In the genomic region with DNA sequence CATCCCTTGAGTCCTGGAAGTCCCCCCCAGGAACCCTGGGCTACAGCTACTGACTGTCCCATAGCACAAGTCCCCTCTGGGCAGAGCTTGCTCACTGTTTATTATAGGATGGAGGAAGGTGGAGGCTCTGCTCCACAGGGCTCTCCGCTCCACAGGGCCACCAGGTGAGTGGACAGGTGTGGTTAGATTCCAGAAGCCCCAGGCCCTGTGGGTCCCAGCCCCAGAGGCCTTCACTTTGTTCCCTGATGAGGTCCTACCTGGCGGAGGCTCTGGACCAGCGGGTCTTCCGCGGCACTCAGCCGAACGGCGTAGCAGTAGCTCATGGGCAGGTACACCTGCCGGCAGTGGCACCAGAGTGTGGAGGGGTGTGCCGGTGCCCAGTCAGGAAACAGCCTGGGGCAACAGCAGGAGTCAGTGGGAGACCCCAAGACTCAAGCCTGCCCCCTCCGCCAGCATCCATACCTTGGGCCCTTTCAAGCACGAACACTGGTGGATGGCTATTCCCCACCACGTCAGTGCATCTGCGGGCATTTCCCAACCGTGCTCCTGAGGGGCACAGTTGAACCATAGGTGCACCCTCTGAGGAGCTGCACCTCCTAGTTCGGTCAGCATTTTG, we compare ENCODE assay signal across 20 cellular contexts. TPM values are rescaled to one million over a fixed set of nuclear protein-coding genes. Genes with fewer than 3 reads are reported as not detected.
DNase-seq lines count a peak whose midpoint lies in the region; ATAC-seq and TF ChIP-seq lines count a peak whose summit lies in the region.
"Had no signal": no experiment of that assay in that cellular context is flagged by ENCODE, and none has a peak within 500 bp of the region (broad histone marks: within the 10 kb centered on the region; RNA-seq: fewer than 3 reads in every experiment).

No MANE protein-coding gene starts in this region.

- H4K8ac ChIP-seq in IMR-90 (ENCODE audit: low read depth in 2 of 2, low read length in 2 of 2), result no peak overlapping the region

- no peak overlapping the region for H2BK15ac ChIP-seq in IMR-90 (ENCODE audit: low read depth, low read length)

- no peak overlapping the region for H2AK5ac ChIP-seq in IMR-90 (ENCODE audit: low read depth, low read length)

- no peak overlapping the region for H2BK5ac ChIP-seq in IMR-90 (ENCODE audit: low read depth, low read length, poor library complexity, severe bottlenecking)

- H3K18ac ChIP-seq in IMR-90 (ENCODE audit: low read depth, low read length), result no peak overlapping the region

- TF ChIP-seq CTCF in IMR-90 (conservative IDR thresholded peaks at IDR 0.05; ENCODE audit: low read depth, low read length) (no peak), osteocyte (IDR thresholded peaks at IDR 0.05) (no peak)

- CTCF ChIA-PET in IMR-90 (lab: Yijun Ruan, JAX), result no interaction called here

- H3K4me3 Mint-ChIP-seq in activated T-cell treated with anti-CD3 and anti-CD28 coated beads, Interleukin-2, amount 50 U/mL, for 24 hours, result no peak overlapping the region
- no peak overlapping the region for H3K4me3 Mint-ChIP-seq in activated T-cell treated with anti-CD3 and anti-CD28 coated beads, Interleukin-2, amount 50 U/mL, for 4 hours
- H3K4me3 Mint-ChIP-seq in central memory CD8-positive, alpha-beta T cell, result no peak overlapping the region
- H3K4me3 Mint-ChIP-seq in osteocyte (ENCODE audit: unreplicated experiment), result no peak overlapping the region
- H3K4me3 Mint-ChIP-seq: CD14-positive monocyte had no signal

- H4K20me1 ChIP-seq in IMR-90 (ENCODE audit: insufficient read depth, low read length), result peaks cover 12% of the 10 kb centered on the region

- H2AK9ac ChIP-seq in IMR-90 (replicated peaks; ENCODE audit: low read depth, low read length, poor library complexity), result peak overlapping the region; percentile 42

- no peak overlapping the region for H2AFZ ChIP-seq in IMR-90 (replicated peaks; ENCODE audit: low read length, poor library complexity)

- H3K56ac ChIP-seq in IMR-90 (ENCODE audit: extremely low read depth, insufficient read depth, low read length), result no peak overlapping the region

- peaks cover 47% of the 10 kb centered on the region for H3K36me3 Mint-ChIP-seq in activated T-cell treated with anti-CD3 and anti-CD28 coated beads, Interleukin-2, amount 50 U/mL, for 24 hours (ENCODE audit: low read depth)
- peaks cover 10% of the 10 kb centered on the region for H3K36me3 Mint-ChIP-seq in activated T-cell treated with anti-CD3 and anti-CD28 coated beads, Interleukin-2, amount 50 U/mL, for 4 hours (ENCODE audit: insufficient read depth)
- peaks cover 9% of the 10 kb centered on the region for H3K36me3 Mint-ChIP-seq in central memory CD8-positive, alpha-beta T cell (ENCODE audit: insufficient read depth)
- H3K36me3 Mint-ChIP-seq in osteocyte (ENCODE audit: unreplicated experiment), result peaks cover 23% of the 10 kb centered on the region

- H3K4me1 Mint-ChIP-seq in activated T-cell treated with anti-CD3 and anti-CD28 coated beads, Interleukin-2, amount 50 U/mL, for 24 hours (ENCODE audit: low read depth), result no peaks in the 10 kb centered on the region
- no peaks in the 10 kb centered on the region for H3K4me1 Mint-ChIP-seq in activated T-cell treated with anti-CD3 and anti-CD28 coated beads, Interleukin-2, amount 50 U/mL, for 4 hours (ENCODE audit: low read depth)
- H3K4me1 Mint-ChIP-seq in central memory CD8-positive, alpha-beta T cell, result peaks cover 10% of the 10 kb centered on the region
- peaks cover 6% of the 10 kb centered on the region for H3K4me1 Mint-ChIP-seq in osteocyte (ENCODE audit: unreplicated experiment)
- H3K4me1 Mint-ChIP-seq: CD14-positive monocyte had no signal

- H3K27me3 Mint-ChIP-seq in activated T-cell treated with anti-CD3 and anti-CD28 coated beads, Interleukin-2, amount 50 U/mL, for 24 hours, result no peaks in the 10 kb centered on the region
- H3K27me3 Mint-ChIP-seq in activated T-cell treated with anti-CD3 and anti-CD28 coated beads, Interleukin-2, amount 50 U/mL, for 4 hours (ENCODE audit: low read depth), result no peaks in the 10 kb centered on the region
- no peaks in the 10 kb centered on the region for H3K27me3 Mint-ChIP-seq in central memory CD8-positive, alpha-beta T cell
- H3K27me3 Mint-ChIP-seq in osteocyte (ENCODE audit: unreplicated experiment), result no peaks in the 10 kb centered on the region

- intact Hi-C loops in IMR-90 (cut with micrococcal nuclease), result no loop called here

- H3K36me3 ChIP-seq in IMR-90 (ENCODE audit: control insufficient read depth, insufficient read depth, low read length), result peaks cover 38% of the 10 kb centered on the region

- WGBS in IMR-90 (ENCODE audit: extremely low coverage in 2 of 2, insufficient read length in 1 of 2), 2 experiments, result 95% methylated on average over 14 of the region's 16 CpGs; no CpG with 5 or more reads in 1 of the 2 experiments

- H3K27ac ChIP-seq in IMR-90 (ENCODE audit: insufficient read depth, low read length), result no peak overlapping the region

- H3K27me3 ChIP-seq in IMR-90 (ENCODE audit: control insufficient read depth, insufficient read depth, low read length), result no peaks in the 10 kb centered on the region

- no peak for TF ChIP-seq RAD21 in IMR-90 (IDR thresholded peaks at IDR 0.05; ENCODE audit: low read length)

- H3K4me2 ChIP-seq in IMR-90 (ENCODE audit: low read depth, low read length), result no peak overlapping the region

- no peak for TF ChIP-seq POLR2A in IMR-90 (IDR thresholded peaks at IDR 0.05; ENCODE audit: low read depth, low read length)

- H3K9me1 ChIP-seq in IMR-90 (ENCODE audit: insufficient read depth, low read length), result 0 out of 2 replicates have a peak, but pooled peaks cover 4% of the 10 kb centered on the region

- dilution Hi-C loops in IMR-90 (cut with HindIII; ENCODE audit: low sequenced_read_pairs, unreplicated experiment), result no loop called here

- H3K9me3 ChIP-seq in IMR-90 (ENCODE audit: control insufficient read depth, insufficient read depth, low read length), result no peaks in the 10 kb centered on the region
- H3K9me3 ChIP-seq: Caco-2, HAP-1 had no signal

- no peak overlapping the region for H3K9ac ChIP-seq in IMR-90 (ENCODE audit: low read depth, low read length)

- no peak overlapping the region for H3K23ac ChIP-seq in IMR-90 (ENCODE audit: low read depth, low read length)

- H2BK120ac ChIP-seq in IMR-90 (ENCODE audit: low read depth, low read length), result no peak overlapping the region

- BruUV-seq in IMR-90 (replicated peaks; lab: Mats Ljungman, UMichigan), result no TSS peak

- H3K4me3 ChIP-seq in IMR-90 (ENCODE audit: insufficient read depth, low read depth, low read length), result no peak overlapping the region
- H3K4me3 ChIP-seq: GM12878, HAP-1 had no signal

- no peak overlapping the region for H3K4ac ChIP-seq in IMR-90 (ENCODE audit: low read depth, low read length)

- no peak for ATAC-seq in activated T-cell treated with anti-CD3 and anti-CD28 coated beads, Interleukin-2, amount 50 U/mL, for 4 hours
- ATAC-seq in IMR-90 (ENCODE audit: low read depth) (no peak), HG02798 (IDR thresholded peaks at IDR 0.05; ENCODE audit: poor library complexity, unreplicated experiment) (no peak)
- ATAC-seq in central memory CD8-positive, alpha-beta T cell (replicated peaks; ENCODE audit: extremely low read depth, poor library complexity, severe bottlenecking), result no peak

- H3K79me1 ChIP-seq in IMR-90 (ENCODE audit: low read depth in 1 of 2, low read length in 2 of 2), result peaks cover 8 to 16% of the 10 kb centered on the region in 2 experiments; a peak in 3 of 4 replicates

- POLR2A ChIA-PET in IMR-90 (lab: Charles Lee; ENCODE audit: unreplicated experiment), result no interaction called here

- H2BK20ac ChIP-seq in IMR-90 (ENCODE audit: low read depth, low read length), result no peak overlapping the region

- in situ Hi-C loops in IMR-90 (cut with MboI; ENCODE audit: low sequenced_read_pairs), result no loop called here

- H3K9me3 Mint-ChIP-seq in activated T-cell treated with anti-CD3 and anti-CD28 coated beads, Interleukin-2, amount 50 U/mL, for 24 hours, result no peaks in the 10 kb centered on the region
- H3K9me3 Mint-ChIP-seq in activated T-cell treated with anti-CD3 and anti-CD28 coated beads, Interleukin-2, amount 50 U/mL, for 4 hours, result no peaks in the 10 kb centered on the region
- H3K9me3 Mint-ChIP-seq in central memory CD8-positive, alpha-beta T cell, result no peaks in the 10 kb centered on the region
- no peaks in the 10 kb centered on the region for H3K9me3 Mint-ChIP-seq in osteocyte (ENCODE audit: unreplicated experiment)

- H3K14ac ChIP-seq in IMR-90 (replicated peaks; ENCODE audit: low read depth, low read length), result no peak overlapping the region

- no peaks in the 10 kb centered on the region for H3K4me1 ChIP-seq in IMR-90 (ENCODE audit: control insufficient read depth, insufficient read depth, low read length)
- H3K4me1 ChIP-seq: Caco-2, HAP-1 had no signal

- H4K5ac ChIP-seq in IMR-90 (ENCODE audit: low read depth, low read length), result no peak overlapping the region

- no peak overlapping the region for H4K91ac ChIP-seq in IMR-90 (ENCODE audit: insufficient read depth, low read depth, low read length)

- no peak overlapping the region for H3K27ac Mint-ChIP-seq in activated T-cell treated with anti-CD3 and anti-CD28 coated beads, Interleukin-2, amount 50 U/mL, for 24 hours
- peak overlapping the region; percentile 22 for H3K27ac Mint-ChIP-seq in central memory CD8-positive, alpha-beta T cell (ENCODE audit: low read depth)
- H3K27ac Mint-ChIP-seq in osteocyte (ENCODE audit: unreplicated experiment), result peak overlapping the region; percentile 38
- H3K27ac Mint-ChIP-seq: CD14-positive monocyte had no signal

- DNase-seq in activated T-cell treated with anti-CD3 and anti-CD28 coated beads, Interleukin-2, amount 50 U/mL, for 24 hours, result peak; percentile 21
- no peak for DNase-seq in activated T-cell treated with anti-CD3 and anti-CD28 coated beads, Interleukin-2, amount 50 U/mL, for 4 hours
- DNase-seq in IMR-90, result no peak
- DNase-seq in central memory CD8-positive, alpha-beta T cell (ENCODE audit: low spot score in 2 of 2), result no peak
- no peak for DNase-seq in osteocyte (ENCODE audit: extremely low spot score, unreplicated experiment)
- DNase-seq in NCI-H748 (lab: John Stamatoyannopoulos, UW; ENCODE audit: unreplicated experiment), result no peak
- DNase-seq in NCI-H2171 (lab: John Stamatoyannopoulos, UW), result no peak
- DNase-seq: Caco-2; DMS53; MV-4-11; NCI-H1436 treated with DMSO at 0.1 percent for 48 hours; NCI-H2081 treated with DMSO at 0.1 percent for 48 hours; NCI-H226; NCI-H526 treated with DMSO at 0.1 percent for 48 hours; NK-92 treated with Interleukin-12 subunit alpha and Interleukin-12 subunit beta, amount 100 ng/mL, for 24 hours; OCI-M1 had no signal

RNA-seq across cellular contexts. Expression of a gene that starts 12.3 kb away (rescaled TPM):
- total RNA-seq in activated T-cell treated with anti-CD3 and anti-CD28 coated beads, Interleukin-2, amount 50 U/mL, for 4 hours, result 10 to 100 TPM; 14.5 to 20.6 (median 17.2) TPM
- 35.3 and 43.4 TPM in 2 replicates for total RNA-seq in IMR-90 (2012; rRNA removed)
- polyA plus RNA-seq in IMR-90 (2012; rRNA removed), result 58.1 and 62.8 TPM in 2 replicates
- 44.1 and 60.0 TPM in 2 replicates for polyA plus RNA-seq in IMR-90 (2012; cell fraction: cytosol; rRNA removed)
- polyA plus RNA-seq in IMR-90 (2012; cell fraction: nucleus; rRNA removed; ENCODE audit: low replicate concordance), result 141 and 276 TPM in 2 replicates
- total RNA-seq in osteocyte, result 92.0 and 101 TPM in 2 replicates

RNA-seq across cellular contexts. Expression of a gene that starts 32.0 kb away (rescaled TPM):
- 10 to 100 TPM in 2 of 3 donors, 1 to 10 TPM in 1; 6.8 to 17.5 (median 10.6) TPM for total RNA-seq in activated T-cell treated with anti-CD3 and anti-CD28 coated beads, Interleukin-2, amount 50 U/mL, for 4 hours
- total RNA-seq in IMR-90 (2012; rRNA removed) (3.1 and 3.8 TPM in 2 replicates), osteocyte (17.5 and 18.9 TPM in 2 replicates)
- polyA plus RNA-seq in IMR-90 (2012; rRNA removed), result 17.2 and 23.4 TPM in 2 replicates
- 28.0 and 38.2 TPM in 2 replicates for polyA plus RNA-seq in IMR-90 (2012; cell fraction: cytosol; rRNA removed)
- 19.7 and 57.2 TPM in 2 replicates for polyA plus RNA-seq in IMR-90 (2012; cell fraction: nucleus; rRNA removed; ENCODE audit: low replicate concordance)
